In genomic region chr10:121332353-121332752, GRCh38 we compare ENCODE assay signal across 1 cellular context.
TF ChIP-seq lines count a peak whose summit lies in the region.

No MANE protein-coding gene starts in this region.

TF ChIP-seq in HEK293, 187 proteins besides CTCF, POLR2A, EP300 and RAD21 (continued from another document):
- TF ChIP-seq ZNF513 (tag by site-specific recombination; IDR thresholded peaks at IDR 0.05): peak; percentile 98
- no peak for TF ChIP-seq ZNF596 (tag by site-specific recombination; IDR thresholded peaks at IDR 0.05)
- no peak for TF ChIP-seq ZNF549 (tag by site-specific recombination; IDR thresholded peaks at IDR 0.05)
- TF ChIP-seq ZNF133 (tag by site-specific recombination; IDR thresholded peaks at IDR 0.05): 0 out of 2 replicates have a peak, but pooled peaks have one; percentile 20
- TF ChIP-seq ZNF670 (tag by site-specific recombination; IDR thresholded peaks at IDR 0.05; ENCODE audit: low read depth): 0 out of 2 replicates have a peak, but pooled peaks have one; percentile 41
- TF ChIP-seq ZNF585B (tag by site-specific recombination; IDR thresholded peaks at IDR 0.05): 0 out of 2 replicates have a peak, but pooled peaks have one; percentile 14
- TF ChIP-seq ZNF514 (tag by site-specific recombination; IDR thresholded peaks at IDR 0.05): peak; percentile 89; the same call in 1 of the 2 replicates
TF ChIP-seq in HEK293: peak in this region for 6.
